ENCODE assay signal across 1 cellular context in the genomic region with DNA sequence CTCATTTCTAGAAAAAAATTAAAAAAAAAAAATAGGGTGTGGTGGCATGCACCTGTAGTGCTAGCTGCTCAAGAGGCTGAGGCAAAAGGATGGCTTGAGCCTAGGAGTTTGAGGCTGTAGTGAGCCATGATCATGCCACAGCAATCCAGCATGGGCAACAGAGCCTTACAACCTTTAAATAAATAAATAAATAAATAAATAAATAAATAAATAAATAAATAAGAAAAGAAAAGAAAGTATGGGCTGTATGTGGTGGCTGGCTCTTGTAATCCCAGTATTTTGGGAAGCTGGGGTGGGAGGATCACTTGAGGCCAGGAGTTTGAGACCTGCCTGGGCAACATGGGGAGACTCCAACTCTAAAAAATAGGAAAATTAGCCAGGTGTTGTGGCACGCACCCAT.
TF ChIP-seq lines count a peak whose summit lies in the region.

No MANE protein-coding gene starts in this region.

TF ChIP-seq in HEK293, 187 proteins besides CTCF, POLR2A, EP300 and RAD21 (continued from another document and continues in another):
- TF ChIP-seq, protein P1, sequence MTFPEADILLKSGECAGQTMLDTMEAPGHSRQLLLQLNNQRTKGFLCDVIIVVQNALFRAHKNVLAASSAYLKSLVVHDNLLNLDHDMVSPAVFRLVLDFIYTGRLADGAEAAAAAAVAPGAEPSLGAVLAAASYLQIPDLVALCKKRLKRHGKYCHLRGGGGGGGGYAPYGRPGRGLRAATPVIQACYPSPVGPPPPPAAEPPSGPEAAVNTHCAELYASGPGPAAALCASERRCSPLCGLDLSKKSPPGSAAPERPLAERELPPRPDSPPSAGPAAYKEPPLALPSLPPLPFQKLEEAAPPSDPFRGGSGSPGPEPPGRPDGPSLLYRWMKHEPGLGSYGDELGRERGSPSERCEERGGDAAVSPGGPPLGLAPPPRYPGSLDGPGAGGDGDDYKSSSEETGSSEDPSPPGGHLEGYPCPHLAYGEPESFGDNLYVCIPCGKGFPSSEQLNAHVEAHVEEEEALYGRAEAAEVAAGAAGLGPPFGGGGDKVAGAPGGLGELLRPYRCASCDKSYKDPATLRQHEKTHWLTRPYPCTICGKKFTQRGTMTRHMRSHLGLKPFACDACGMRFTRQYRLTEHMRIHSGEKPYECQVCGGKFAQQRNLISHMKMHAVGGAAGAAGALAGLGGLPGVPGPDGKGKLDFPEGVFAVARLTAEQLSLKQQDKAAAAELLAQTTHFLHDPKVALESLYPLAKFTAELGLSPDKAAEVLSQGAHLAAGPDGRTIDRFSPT (tag by site-specific recombination; IDR thresholded peaks at IDR 0.05), result no peak
- no peak for TF ChIP-seq ZBTB48 (tag by site-specific recombination; IDR thresholded peaks at IDR 0.05)
- TF ChIP-seq ZNF473 (tag by site-specific recombination; IDR thresholded peaks at IDR 0.05), result no peak
- TF ChIP-seq ZNF132 (tag by site-specific recombination; IDR thresholded peaks at IDR 0.05; ENCODE audit: borderline replicate concordance), result no peak
- 0 out of 2 replicates have a peak, but pooled peaks have one; percentile 30 for TF ChIP-seq ZNF202 (tag by site-specific recombination; IDR thresholded peaks at IDR 0.05; ENCODE audit: borderline replicate concordance)
- TF ChIP-seq GLI2 (tag by site-specific recombination; IDR thresholded peaks at IDR 0.05; ENCODE audit: borderline replicate concordance, low read depth), result peak; percentile 17; the same call in 1 of the 2 replicates
- TF ChIP-seq, protein P2, sequence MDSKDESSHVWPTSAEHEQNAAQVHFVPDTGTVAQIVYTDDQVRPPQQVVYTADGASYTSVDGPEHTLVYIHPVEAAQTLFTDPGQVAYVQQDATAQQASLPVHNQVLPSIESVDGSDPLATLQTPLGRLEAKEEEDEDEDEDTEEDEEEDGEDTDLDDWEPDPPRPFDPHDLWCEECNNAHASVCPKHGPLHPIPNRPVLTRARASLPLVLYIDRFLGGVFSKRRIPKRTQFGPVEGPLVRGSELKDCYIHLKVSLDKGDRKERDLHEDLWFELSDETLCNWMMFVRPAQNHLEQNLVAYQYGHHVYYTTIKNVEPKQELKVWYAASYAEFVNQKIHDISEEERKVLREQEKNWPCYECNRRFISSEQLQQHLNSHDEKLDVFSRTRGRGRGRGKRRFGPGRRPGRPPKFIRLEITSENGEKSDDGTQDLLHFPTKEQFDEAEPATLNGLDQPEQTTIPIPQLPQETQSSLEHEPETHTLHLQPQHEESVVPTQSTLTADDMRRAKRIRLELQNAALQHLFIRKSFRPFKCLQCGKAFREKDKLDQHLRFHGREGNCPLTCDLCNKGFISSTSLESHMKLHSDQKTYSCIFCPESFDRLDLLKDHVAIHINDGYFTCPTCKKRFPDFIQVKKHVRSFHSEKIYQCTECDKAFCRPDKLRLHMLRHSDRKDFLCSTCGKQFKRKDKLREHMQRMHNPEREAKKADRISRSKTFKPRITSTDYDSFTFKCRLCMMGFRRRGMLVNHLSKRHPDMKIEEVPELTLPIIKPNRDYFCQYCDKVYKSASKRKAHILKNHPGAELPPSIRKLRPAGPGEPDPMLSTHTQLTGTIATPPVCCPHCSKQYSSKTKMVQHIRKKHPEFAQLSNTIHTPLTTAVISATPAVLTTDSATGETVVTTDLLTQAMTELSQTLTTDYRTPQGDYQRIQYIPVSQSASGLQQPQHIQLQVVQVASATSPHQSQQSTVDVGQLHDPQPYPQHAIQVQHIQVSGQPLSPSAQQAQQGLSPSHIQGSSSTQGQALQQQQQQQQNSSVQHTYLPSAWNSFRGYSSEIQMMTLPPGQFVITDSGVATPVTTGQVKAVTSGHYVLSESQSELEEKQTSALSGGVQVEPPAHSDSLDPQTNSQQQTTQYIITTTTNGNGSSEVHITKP (tag by site-specific recombination; IDR thresholded peaks at IDR 0.05), result no peak
- no peak for TF ChIP-seq HOXD13 (CRISPR knock-in tag; IDR thresholded peaks at IDR 0.05; ENCODE audit: borderline replicate concordance)
- TF ChIP-seq, protein P3, sequence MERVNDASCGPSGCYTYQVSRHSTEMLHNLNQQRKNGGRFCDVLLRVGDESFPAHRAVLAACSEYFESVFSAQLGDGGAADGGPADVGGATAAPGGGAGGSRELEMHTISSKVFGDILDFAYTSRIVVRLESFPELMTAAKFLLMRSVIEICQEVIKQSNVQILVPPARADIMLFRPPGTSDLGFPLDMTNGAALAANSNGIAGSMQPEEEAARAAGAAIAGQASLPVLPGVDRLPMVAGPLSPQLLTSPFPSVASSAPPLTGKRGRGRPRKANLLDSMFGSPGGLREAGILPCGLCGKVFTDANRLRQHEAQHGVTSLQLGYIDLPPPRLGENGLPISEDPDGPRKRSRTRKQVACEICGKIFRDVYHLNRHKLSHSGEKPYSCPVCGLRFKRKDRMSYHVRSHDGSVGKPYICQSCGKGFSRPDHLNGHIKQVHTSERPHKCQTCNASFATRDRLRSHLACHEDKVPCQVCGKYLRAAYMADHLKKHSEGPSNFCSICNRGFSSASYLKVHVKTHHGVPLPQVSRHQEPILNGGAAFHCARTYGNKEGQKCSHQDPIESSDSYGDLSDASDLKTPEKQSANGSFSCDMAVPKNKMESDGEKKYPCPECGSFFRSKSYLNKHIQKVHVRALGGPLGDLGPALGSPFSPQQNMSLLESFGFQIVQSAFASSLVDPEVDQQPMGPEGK (tag by site-specific recombination; IDR thresholded peaks at IDR 0.05), result no peak
- TF ChIP-seq ZNF830 (tag by site-specific recombination; IDR thresholded peaks at IDR 0.05; ENCODE audit: low read depth), result no peak
- TF ChIP-seq ZNF138 (tag by site-specific recombination; IDR thresholded peaks at IDR 0.05; ENCODE audit: borderline replicate concordance), result 0 out of 2 replicates have a peak, but pooled peaks have one; percentile 37
- no peak for TF ChIP-seq KLF10 (tag by site-specific recombination; IDR thresholded peaks at IDR 0.05)
- TF ChIP-seq ZNF677 (tag by site-specific recombination; IDR thresholded peaks at IDR 0.05), result no peak
- TF ChIP-seq ZNF654 (tag by site-specific recombination; IDR thresholded peaks at IDR 0.05; ENCODE audit: low read depth), result peak; percentile 22
- no peak for TF ChIP-seq HOXC10 (CRISPR knock-in tag; IDR thresholded peaks at IDR 0.05)
- no peak for TF ChIP-seq ZXDB (tag by site-specific recombination; IDR thresholded peaks at IDR 0.05)
- no peak for TF ChIP-seq ZNF302 (tag by site-specific recombination; IDR thresholded peaks at IDR 0.05; ENCODE audit: low read depth)
- no peak for TF ChIP-seq ZNF585B (tag by site-specific recombination; IDR thresholded peaks at IDR 0.05)
- no peak for TF ChIP-seq ZNF174 (tag by site-specific recombination; IDR thresholded peaks at IDR 0.05)
- TF ChIP-seq ZNF211 (tag by site-specific recombination; IDR thresholded peaks at IDR 0.05; ENCODE audit: low read depth), result no peak
- TF ChIP-seq ZNF623 (tag by site-specific recombination; IDR thresholded peaks at IDR 0.05), result peak; percentile 41; the same call in 1 of the 2 replicates
- no peak for TF ChIP-seq ZBTB17 (tag by site-specific recombination; IDR thresholded peaks at IDR 0.05)
- TF ChIP-seq, protein P4, sequence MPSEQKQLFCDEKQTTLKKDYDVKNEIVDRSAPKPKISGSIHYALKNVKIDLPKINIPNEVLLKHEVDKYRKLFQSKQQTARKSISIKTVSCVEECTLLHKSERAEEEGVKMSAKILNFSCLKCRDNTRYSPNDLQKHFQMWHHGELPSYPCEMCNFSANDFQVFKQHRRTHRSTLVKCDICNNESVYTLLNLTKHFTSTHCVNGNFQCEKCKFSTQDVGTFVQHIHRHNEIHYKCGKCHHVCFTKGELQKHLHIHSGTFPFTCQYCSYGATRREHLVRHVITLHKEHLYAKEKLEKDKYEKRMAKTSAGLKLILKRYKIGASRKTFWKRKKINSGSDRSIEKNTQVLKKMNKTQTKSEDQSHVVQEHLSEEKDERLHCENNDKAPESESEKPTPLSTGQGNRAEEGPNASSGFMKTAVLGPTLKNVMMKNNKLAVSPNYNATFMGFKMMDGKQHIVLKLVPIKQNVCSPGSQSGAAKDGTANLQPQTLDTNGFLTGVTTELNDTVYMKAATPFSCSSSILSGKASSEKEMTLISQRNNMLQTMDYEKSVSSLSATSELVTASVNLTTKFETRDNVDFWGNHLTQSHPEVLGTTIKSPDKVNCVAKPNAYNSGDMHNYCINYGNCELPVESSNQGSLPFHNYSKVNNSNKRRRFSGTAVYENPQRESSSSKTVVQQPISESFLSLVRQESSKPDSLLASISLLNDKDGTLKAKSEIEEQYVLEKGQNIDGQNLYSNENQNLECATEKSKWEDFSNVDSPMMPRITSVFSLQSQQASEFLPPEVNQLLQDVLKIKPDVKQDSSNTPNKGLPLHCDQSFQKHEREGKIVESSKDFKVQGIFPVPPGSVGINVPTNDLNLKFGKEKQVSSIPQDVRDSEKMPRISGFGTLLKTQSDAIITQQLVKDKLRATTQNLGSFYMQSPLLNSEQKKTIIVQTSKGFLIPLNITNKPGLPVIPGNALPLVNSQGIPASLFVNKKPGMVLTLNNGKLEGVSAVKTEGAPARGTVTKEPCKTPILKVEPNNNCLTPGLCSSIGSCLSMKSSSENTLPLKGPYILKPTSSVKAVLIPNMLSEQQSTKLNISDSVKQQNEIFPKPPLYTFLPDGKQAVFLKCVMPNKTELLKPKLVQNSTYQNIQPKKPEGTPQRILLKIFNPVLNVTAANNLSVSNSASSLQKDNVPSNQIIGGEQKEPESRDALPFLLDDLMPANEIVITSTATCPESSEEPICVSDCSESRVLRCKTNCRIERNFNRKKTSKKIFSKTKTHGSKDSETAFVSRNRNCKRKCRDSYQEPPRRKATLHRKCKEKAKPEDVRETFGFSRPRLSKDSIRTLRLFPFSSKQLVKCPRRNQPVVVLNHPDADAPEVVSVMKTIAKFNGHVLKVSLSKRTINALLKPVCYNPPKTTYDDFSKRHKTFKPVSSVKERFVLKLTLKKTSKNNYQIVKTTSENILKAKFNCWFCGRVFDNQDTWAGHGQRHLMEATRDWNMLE (tag by site-specific recombination; conservative IDR thresholded peaks at IDR 0.05; ENCODE audit: low read depth), result peak; percentile 68; the same call in 1 of the 2 replicates
- TF ChIP-seq ZBTB6 (tag by site-specific recombination; IDR thresholded peaks at IDR 0.05), result no peak
- no peak for TF ChIP-seq SP7 (tag by site-specific recombination; IDR thresholded peaks at IDR 0.05)
- no peak for TF ChIP-seq GLI4 (tag by site-specific recombination; IDR thresholded peaks at IDR 0.05)
- TF ChIP-seq ZNF707 (tag by site-specific recombination; IDR thresholded peaks at IDR 0.05), result no peak
- no peak for TF ChIP-seq GLIS1 (tag by site-specific recombination; IDR thresholded peaks at IDR 0.05)
- TF ChIP-seq, protein P5, sequence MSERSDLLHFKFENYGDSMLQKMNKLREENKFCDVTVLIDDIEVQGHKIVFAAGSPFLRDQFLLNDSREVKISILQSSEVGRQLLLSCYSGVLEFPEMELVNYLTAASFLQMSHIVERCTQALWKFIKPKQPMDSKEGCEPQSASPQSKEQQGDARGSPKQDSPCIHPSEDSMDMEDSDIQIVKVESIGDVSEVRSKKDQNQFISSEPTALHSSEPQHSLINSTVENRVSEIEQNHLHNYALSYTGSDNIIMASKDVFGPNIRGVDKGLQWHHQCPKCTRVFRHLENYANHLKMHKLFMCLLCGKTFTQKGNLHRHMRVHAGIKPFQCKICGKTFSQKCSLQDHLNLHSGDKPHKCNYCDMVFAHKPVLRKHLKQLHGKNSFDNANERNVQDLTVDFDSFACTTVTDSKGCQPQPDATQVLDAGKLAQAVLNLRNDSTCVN (tag by site-specific recombination; optimal IDR thresholded peaks at IDR 0.05), result no peak
- TF ChIP-seq, protein P6, sequence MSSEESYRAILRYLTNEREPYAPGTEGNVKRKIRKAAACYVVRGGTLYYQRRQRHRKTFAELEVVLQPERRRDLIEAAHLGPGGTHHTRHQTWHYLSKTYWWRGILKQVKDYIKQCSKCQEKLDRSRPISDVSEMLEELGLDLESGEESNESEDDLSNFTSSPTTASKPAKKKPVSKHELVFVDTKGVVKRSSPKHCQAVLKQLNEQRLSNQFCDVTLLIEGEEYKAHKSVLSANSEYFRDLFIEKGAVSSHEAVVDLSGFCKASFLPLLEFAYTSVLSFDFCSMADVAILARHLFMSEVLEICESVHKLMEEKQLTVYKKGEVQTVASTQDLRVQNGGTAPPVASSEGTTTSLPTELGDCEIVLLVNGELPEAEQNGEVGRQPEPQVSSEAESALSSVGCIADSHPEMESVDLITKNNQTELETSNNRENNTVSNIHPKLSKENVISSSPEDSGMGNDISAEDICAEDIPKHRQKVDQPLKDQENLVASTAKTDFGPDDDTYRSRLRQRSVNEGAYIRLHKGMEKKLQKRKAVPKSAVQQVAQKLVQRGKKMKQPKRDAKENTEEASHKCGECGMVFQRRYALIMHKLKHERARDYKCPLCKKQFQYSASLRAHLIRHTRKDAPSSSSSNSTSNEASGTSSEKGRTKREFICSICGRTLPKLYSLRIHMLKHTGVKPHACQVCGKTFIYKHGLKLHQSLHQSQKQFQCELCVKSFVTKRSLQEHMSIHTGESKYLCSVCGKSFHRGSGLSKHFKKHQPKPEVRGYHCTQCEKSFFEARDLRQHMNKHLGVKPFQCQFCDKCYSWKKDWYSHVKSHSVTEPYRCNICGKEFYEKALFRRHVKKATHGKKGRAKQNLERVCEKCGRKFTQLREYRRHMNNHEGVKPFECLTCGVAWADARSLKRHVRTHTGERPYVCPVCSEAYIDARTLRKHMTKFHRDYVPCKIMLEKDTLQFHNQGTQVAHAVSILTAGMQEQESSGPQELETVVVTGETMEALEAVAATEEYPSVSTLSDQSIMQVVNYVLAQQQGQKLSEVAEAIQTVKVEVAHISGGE (tag by site-specific recombination; conservative IDR thresholded peaks at IDR 0.05; ENCODE audit: low read depth), result peak; percentile 72
- TF ChIP-seq ZBTB8A (tag by site-specific recombination; IDR thresholded peaks at IDR 0.05), result peak; percentile 42; the same call in 1 of the 2 replicates
- peak; percentile 76; the same call in 1 of the 2 replicates for TF ChIP-seq ZNF394 (tag by site-specific recombination; IDR thresholded peaks at IDR 0.05; ENCODE audit: borderline replicate concordance)
